ENCODE assay signal across 1 cellular context in genomic region chr9:117394655-117395054, GRCh38.
TF ChIP-seq lines count a peak whose summit lies in the region.

No MANE protein-coding gene starts in this region.

TF ChIP-seq in GM23338, 12 proteins besides CTCF, POLR2A, EP300 and RAD21 (continued from another document):
- no peak for TF ChIP-seq REST (IDR thresholded peaks at IDR 0.05; ENCODE audit: unreplicated experiment)
- TF ChIP-seq JUNB (IDR thresholded peaks at IDR 0.05; ENCODE audit: unreplicated experiment): no peak
- TF ChIP-seq ZNF114 (CRISPR knock-in tag; IDR thresholded peaks at IDR 0.05): no peak
- no peak for TF ChIP-seq POLR2AphosphoS5 (IDR thresholded peaks at IDR 0.05; ENCODE audit: low read depth)
- no peak for TF ChIP-seq CREB1 (CRISPR knock-in tag; IDR thresholded peaks at IDR 0.05; ENCODE audit: low read depth)
- no peak for TF ChIP-seq ETS1 (IDR thresholded peaks at IDR 0.05)
- no peak for TF ChIP-seq EZH2phosphoT487 (IDR thresholded peaks at IDR 0.05; ENCODE audit: unreplicated experiment)
- TF ChIP-seq ZNF462 (CRISPR knock-in tag; IDR thresholded peaks at IDR 0.05): no peak; the same call in 1 of the 2 replicates
TF ChIP-seq in GM23338: peak in this region for 0.
